In the genomic region with DNA sequence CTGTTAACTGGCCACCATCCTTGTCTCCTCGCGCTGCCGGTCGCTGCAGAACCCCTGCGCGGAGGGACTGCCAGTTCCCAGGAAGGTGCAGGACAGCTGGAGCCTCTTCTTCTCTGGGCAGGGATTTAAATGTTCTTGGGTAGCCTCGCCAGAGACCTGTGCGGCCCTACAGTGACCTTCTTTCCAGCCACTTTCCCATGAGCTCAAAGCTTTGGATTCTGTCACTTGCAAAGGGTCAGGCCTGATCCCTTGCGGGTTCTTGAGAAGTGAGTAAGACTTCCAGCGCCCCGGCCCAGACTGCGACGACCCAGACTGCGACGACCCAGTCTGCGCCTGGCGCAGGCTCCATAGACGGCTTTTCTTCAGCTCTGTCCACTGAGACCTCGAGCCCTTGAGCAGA, we compare ENCODE assay signal across 8 cellular contexts. TPM values are rescaled to one million over a fixed set of nuclear protein-coding genes. Genes with fewer than 3 reads are reported as not detected.
A peak's percentile ranks its signal among the peaks of the same experiment; 100 is the strongest.
DNase-seq lines count a peak whose midpoint lies in the region; ATAC-seq and TF ChIP-seq lines count a peak whose summit lies in the region.

No MANE protein-coding gene starts in this region.

- 91% methylated on average over 19 of the region's 19 CpGs for whole genome bisulfite sequencing in lung, 2 donors

- H3K27ac ChIP-seq in OCI-LY7 (ENCODE audit: low read depth, low read length, poor library complexity, severe bottlenecking), result no peak overlapping the region
- peak overlapping the region in 1 of 2 donors; percentile 98 for H3K27ac ChIP-seq in lung (ENCODE audit: low read depth in 1 of 2, low read length in 1 of 2)
- H3K27ac ChIP-seq in stomach smooth muscle (ENCODE audit: low read length), result peak overlapping the region; percentile 93

- no peaks in the 10 kb centered on the region for H3K36me3 ChIP-seq in OCI-LY7 (ENCODE audit: insufficient read depth, low read length)
- H3K36me3 ChIP-seq in lung (ENCODE audit: control insufficient read depth in 2 of 2, insufficient read depth in 2 of 2, low read length in 2 of 2), result no peaks in the 10 kb centered on the region
- H3K36me3 ChIP-seq in stomach smooth muscle (ENCODE audit: control insufficient read depth in 2 of 2, insufficient read depth in 2 of 2, low read length in 2 of 2), result no peaks in the 10 kb centered on the region

- DNase-seq in OCI-LY7 (ENCODE audit: low spot score) (no peak), lung (ENCODE audit: low spot score) (no peak), iPS-NIHi7 (ENCODE audit: extremely low spot score) (no peak), GM03348 (ENCODE audit: low spot score) (no peak)
- DNase-seq in activated naive CD4-positive, alpha-beta T cell treated with anti-CD3 and anti-CD28 coated beads, Interleukin-2, amount 50 U/mL, for 16 hours, result peak; percentile 35

- intact Hi-C loops in OCI-LY7 (cut with micrococcal nuclease; ENCODE audit: unreplicated experiment), result no loop called here

- no peaks in the 10 kb centered on the region for H3K79me2 ChIP-seq in OCI-LY7 (ENCODE audit: insufficient read depth, low read depth, low read length)

- H2AFZ ChIP-seq in OCI-LY7 (ENCODE audit: low read length), result no peak overlapping the region

- no peaks in the 10 kb centered on the region for H3K9me3 ChIP-seq in OCI-LY7 (ENCODE audit: low read length)
- H3K9me3 ChIP-seq in lung (ENCODE audit: control insufficient read depth in 2 of 2, insufficient read depth in 1 of 2, low read length in 1 of 2), result no peaks in the 10 kb centered on the region
- H3K9me3 ChIP-seq in stomach smooth muscle (ENCODE audit: control insufficient read depth in 2 of 2, low read length in 2 of 2), result no peaks in the 10 kb centered on the region

- no peak for TF ChIP-seq CTCF in OCI-LY7 (conservative IDR thresholded peaks at IDR 0.05; ENCODE audit: low read length)
- TF ChIP-seq CTCF in lung (IDR thresholded peaks at IDR 0.05; ENCODE audit: control extremely low read depth, extremely low read depth), result no peak

- H3K27me3 ChIP-seq in lung (ENCODE audit: control insufficient read depth, insufficient read depth), result no peaks in the 10 kb centered on the region
- H3K27me3 ChIP-seq in stomach smooth muscle (ENCODE audit: control insufficient read depth in 1 of 2, insufficient read depth in 2 of 2, low read length in 2 of 2), result no peaks in the 10 kb centered on the region

- ATAC-seq in lung (ENCODE audit: insufficient read depth, low FRiP score) (no peak), HG03175 (IDR thresholded peaks at IDR 0.05; ENCODE audit: unreplicated experiment) (no peak), HG03469 (IDR thresholded peaks at IDR 0.05; ENCODE audit: unreplicated experiment) (no peak)

- H4K20me1 ChIP-seq in OCI-LY7 (ENCODE audit: insufficient read depth, low read length), result no peaks in the 10 kb centered on the region

- no peaks in the 10 kb centered on the region for H3K9me2 ChIP-seq in OCI-LY7 (ENCODE audit: insufficient read depth, low read length)

- peaks cover 26% of the 10 kb centered on the region for H3K4me1 ChIP-seq in OCI-LY7 (ENCODE audit: insufficient read depth, low read length, poor library complexity, severe bottlenecking)
- H3K4me1 ChIP-seq in lung (ENCODE audit: control insufficient read depth in 2 of 2, insufficient read depth in 2 of 2, low read length in 2 of 2), result peaks cover 0 to 4% of the 10 kb centered on the region in 2 donors
- H3K4me1 ChIP-seq in stomach smooth muscle (ENCODE audit: control insufficient read depth, insufficient read depth, low read length), result peaks cover 21% of the 10 kb centered on the region

- peak overlapping the region; percentile 87; the same call in 1 of the 2 replicates for H3K4me2 ChIP-seq in OCI-LY7 (ENCODE audit: low read length)

- BruUV-seq in OCI-LY7 (replicated peaks; lab: Mats Ljungman, UMichigan), result no TSS peak

- POLR2A ChIA-PET in OCI-LY7 (lab: Charles Lee), result interaction anchor here (0.5 kb wide), 1 partner anchor 115 kb away, joined by 3 read pairs; no protein-coding TSS in a partner anchor

- peak overlapping the region; percentile 86 for H3K9ac ChIP-seq in stomach smooth muscle (ENCODE audit: low read length in 2 of 2)

- no peak overlapping the region for H3K4me3 ChIP-seq in OCI-LY7 (ENCODE audit: low read depth, low read length, poor library complexity, severe bottlenecking)
- peak overlapping the region; percentile 72 for H3K4me3 ChIP-seq in lung
- peak overlapping the region; percentile 90 to 91 for H3K4me3 ChIP-seq in stomach smooth muscle (ENCODE audit: low read length in 2 of 2)

- CTCF ChIA-PET in OCI-LY7 (lab: Charles Lee; ENCODE audit: unreplicated experiment), result no interaction called here

RNA-seq across cellular contexts. Expression of a gene that starts 1.4 kb away (rescaled TPM):
- 0.10 and 0.38 TPM in 2 replicates for total RNA-seq in OCI-LY7 (2014; rRNA removed; shearing (Covaris generic))
- total RNA-seq in OCI-LY7 (2022) (1.1 and 1.3 TPM in 2 replicates), lung (10 to 100 TPM; 42.4 to 51.7 TPM)
- 10 to 100 TPM in 1 of 2 donors, 1 to 10 TPM in 1; 8.5 to 19.2 TPM for polyA plus RNA-seq in lung

RNA-seq across cellular contexts. Expression of a gene that starts 47.3 kb away (rescaled TPM):
- not detected in 2 replicates for total RNA-seq in OCI-LY7 (2014; rRNA removed; shearing (Covaris generic))
- total RNA-seq in OCI-LY7 (2022) (not detected in 2 replicates), lung (not detected)
- under 1 TPM in 1 of 2 donors, not detected in 1; 0.04 TPM for polyA plus RNA-seq in lung

Comparison
In these comparisons a context has a peak if more than half of its experiments do, and no peak if none do; other contexts are left out.
1. RNA of a gene that starts 1.4 kb away (total RNA-seq): 42.4 to 51.7 TPM in lung; 0.10 to 1.3 TPM in OCI-LY7; every median in the first group is over 10 times any median in the second.